In the genomic region with DNA sequence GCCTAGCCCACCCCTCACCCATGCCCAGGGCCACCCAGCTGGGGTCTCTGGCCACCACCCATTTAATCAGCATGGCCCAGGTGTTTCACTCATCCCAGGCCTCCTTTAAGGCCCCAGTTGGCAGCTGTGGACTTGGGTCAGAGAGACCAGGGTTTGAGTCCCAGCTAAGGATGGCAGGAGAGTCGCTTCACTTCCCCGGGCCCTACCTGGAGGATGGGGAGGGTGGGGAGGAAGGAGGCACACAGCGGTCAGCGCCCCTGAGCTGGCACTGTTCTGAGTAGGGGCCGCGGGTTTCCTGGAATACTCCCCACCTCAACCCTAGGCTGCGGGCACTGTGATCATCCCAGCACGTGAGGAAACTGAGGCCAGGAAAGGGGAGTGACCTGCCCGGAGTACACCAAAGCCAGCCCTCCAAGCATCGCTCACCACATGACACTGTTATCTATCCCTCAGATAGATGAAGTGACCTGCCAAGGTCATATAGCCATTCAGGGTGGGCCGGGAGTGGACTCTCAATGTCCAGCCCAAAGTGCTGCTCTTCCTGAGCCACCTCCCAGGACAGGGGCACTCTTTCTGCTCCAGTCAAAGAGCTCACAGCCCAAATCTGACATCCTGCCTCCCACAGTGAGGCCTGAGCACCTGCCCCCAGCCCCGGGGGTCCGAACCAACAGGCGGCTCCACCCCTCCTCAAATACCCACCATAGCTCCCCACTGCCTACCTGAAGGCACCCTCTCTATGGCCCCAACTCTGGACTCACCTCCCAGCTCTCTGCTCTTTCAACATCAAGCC, we compare ENCODE assay signal across 13 cellular contexts. TPM values are rescaled to one million over a fixed set of nuclear protein-coding genes. Genes with fewer than 3 reads are reported as not detected.
DNase-seq lines count a peak whose midpoint lies in the region; ATAC-seq and TF ChIP-seq lines count a peak whose summit lies in the region.
"Had no signal": no experiment of that assay in that cellular context is flagged by ENCODE, and none has a peak within 500 bp of the region (broad histone marks: within the 10 kb centered on the region; RNA-seq: fewer than 3 reads in every experiment).

No MANE protein-coding gene starts in this region.

- H3K4me3 Mint-ChIP-seq in central memory CD8-positive, alpha-beta T cell: no peak overlapping the region

- TF ChIP-seq CTCF in OCI-LY1 (IDR thresholded peaks at IDR 0.05; ENCODE audit: low read length): no peak
- TF ChIP-seq CTCF in testis (IDR thresholded peaks at IDR 0.05): no peak

- H3K36me3 ChIP-seq in OCI-LY1 (ENCODE audit: insufficient read depth, low read length) (no peaks in the 10 kb centered on the region), muscle layer of colon (ENCODE audit: insufficient read depth, low read length) (no peaks in the 10 kb centered on the region), testis (ENCODE audit: low read depth, missing control alignments) (no peaks in the 10 kb centered on the region)

- WGBS in testis, 2 donors: 66 to 77% methylated on average over 4 to 14 of the region's 14 CpGs

- peaks cover 12% of the 10 kb centered on the region for H3K36me3 Mint-ChIP-seq in central memory CD8-positive, alpha-beta T cell (ENCODE audit: insufficient read depth)

- peak overlapping the region; percentile 11 for H3K27ac Mint-ChIP-seq in central memory CD8-positive, alpha-beta T cell (ENCODE audit: low read depth)

- H3K9me3 ChIP-seq in OCI-LY1 (ENCODE audit: low read length) (no peaks in the 10 kb centered on the region), muscle layer of colon (ENCODE audit: low read length) (no peaks in the 10 kb centered on the region), testis (no peaks in the 10 kb centered on the region)

- H3K9ac ChIP-seq in OCI-LY1 (ENCODE audit: low read length): no peak overlapping the region; the same call in 1 of the 2 replicates
- H3K9ac ChIP-seq in muscle layer of colon (ENCODE audit: low read length): peak overlapping the region; percentile 57
- H3K9ac ChIP-seq: KMS-11 had no signal

- no peak for TF ChIP-seq POLR2A in testis (IDR thresholded peaks at IDR 0.05)

- no peak for DNase-seq in central memory CD8-positive, alpha-beta T cell (ENCODE audit: low spot score in 2 of 2)
- DNase-seq in testis: peak; percentile 38
- no peak for DNase-seq in UCSD-AML1 (lab: John Stamatoyannopoulos, UW; ENCODE audit: unreplicated experiment)
- no peak for DNase-seq in DMS153 treated with DMSO at 0.1 percent for 48 hours (lab: John Stamatoyannopoulos, UW; ENCODE audit: unreplicated experiment)
- no peak for DNase-seq in NCI-H82 treated with DMSO at 0.1 percent for 48 hours (lab: John Stamatoyannopoulos, UW; ENCODE audit: unreplicated experiment)
- no peak for DNase-seq in activated CD4-positive, alpha-beta T cell treated with anti-CD3 and anti-CD28 coated beads for 1 hour
- DNase-seq: activated CD4-positive, alpha-beta T cell treated with anti-CD3 and anti-CD28 coated beads, Interleukin-2, amount 50 U/mL, for 1 hour; NCI-H2171 had no signal

- no peaks in the 10 kb centered on the region for H3F3A ChIP-seq in OCI-LY1 (ENCODE audit: insufficient read depth, low read length)

- intact Hi-C loops in testis (cut with DNase I; ENCODE audit: low total_unique reads): no loop called here

- H3K27ac ChIP-seq in OCI-LY1 (ENCODE audit: low read depth, low read length, poor library complexity, severe bottlenecking): peak overlapping the region; percentile 68
- peak overlapping the region; percentile 8 for H3K27ac ChIP-seq in muscle layer of colon (ENCODE audit: low read depth, low read length)
- peak overlapping the region; percentile 90 to 94 for H3K27ac ChIP-seq in testis
- H3K27ac ChIP-seq: KMS-11 had no signal

- H3K4me1 ChIP-seq in OCI-LY1 (ENCODE audit: insufficient read depth, low read length, severe bottlenecking) (peaks cover 60% of the 10 kb centered on the region), muscle layer of colon (ENCODE audit: insufficient read depth, low read length) (peaks cover 51% of the 10 kb centered on the region), testis (peaks cover 93% of the 10 kb centered on the region)

- ATAC-seq in central memory CD8-positive, alpha-beta T cell (replicated peaks; ENCODE audit: extremely low read depth, poor library complexity, severe bottlenecking): no peak

- peak overlapping the region; percentile 11; the same call in 1 of the 2 replicates for H3K4me2 ChIP-seq in OCI-LY1 (ENCODE audit: low read length)
- H3K4me2 ChIP-seq: KMS-11 had no signal

- peaks cover 39% of the 10 kb centered on the region for H3K4me1 Mint-ChIP-seq in central memory CD8-positive, alpha-beta T cell

- no peaks in the 10 kb centered on the region for H3K9me2 ChIP-seq in OCI-LY1 (ENCODE audit: low read depth, low read length)

- no peak overlapping the region for H2AFZ ChIP-seq in OCI-LY1 (ENCODE audit: low read length)

- no peaks in the 10 kb centered on the region for H3K9me3 Mint-ChIP-seq in central memory CD8-positive, alpha-beta T cell

- H3K27me3 ChIP-seq in OCI-LY1 (ENCODE audit: insufficient read depth, low read length) (no peaks in the 10 kb centered on the region), muscle layer of colon (ENCODE audit: control insufficient read depth in 1 of 2, insufficient read depth in 2 of 2, low read length in 2 of 2) (no peaks in the 10 kb centered on the region), testis (no peaks in the 10 kb centered on the region)

- no peak overlapping the region for H3K4me3 ChIP-seq in OCI-LY1 (ENCODE audit: low read depth, low read length, poor library complexity, severe bottlenecking)
- peak overlapping the region in 1 of 2 donors; percentile 48 for H3K4me3 ChIP-seq in muscle layer of colon (ENCODE audit: low read depth in 1 of 2, low read length in 2 of 2)
- H3K4me3 ChIP-seq in testis: no peak overlapping the region

- H3K27me3 Mint-ChIP-seq in central memory CD8-positive, alpha-beta T cell: no peaks in the 10 kb centered on the region

- no peaks in the 10 kb centered on the region for H3K79me2 ChIP-seq in OCI-LY1 (ENCODE audit: insufficient read depth, low read length)

- no peaks in the 10 kb centered on the region for H4K20me1 ChIP-seq in OCI-LY1 (ENCODE audit: insufficient read depth, low read length)

RNA-seq across cellular contexts. Expression of a gene that starts 3.4 kb away (rescaled TPM):
- total RNA-seq in testis: under 1 TPM in 1 of 2 donors, not detected in 1; 0.55 TPM
- polyA plus RNA-seq in testis (ENCODE audit: insufficient read depth, low read depth, low replicate concordance): not detected
- total RNA-seq: epithelial cell of proximal tubule, kidney epithelial cell had no signal

RNA-seq across cellular contexts. Expression of a gene that starts 5.4 kb away (rescaled TPM):
- 100 to 1,000 TPM; 330 to 484 TPM for total RNA-seq in testis
- polyA plus RNA-seq in testis (ENCODE audit: insufficient read depth, low read depth, low replicate concordance): 423 TPM

RNA-seq across cellular contexts. Expression of a gene that starts 29.1 kb away (rescaled TPM):
- total RNA-seq in testis: 10 to 100 TPM; 57.5 to 60.5 TPM
- polyA plus RNA-seq in testis (ENCODE audit: insufficient read depth, low read depth, low replicate concordance): 76.9 TPM

Comparison
In these comparisons a context has a peak if more than half of its experiments do, and no peak if none do; other contexts are left out.
1. H3K27ac ChIP-seq: peak in every context shown above with its lines; median percentile 92 in testis; 68 in OCI-LY1; 8 in muscle layer of colon.